In genomic region chr15:44719293-44719999, GRCh38 we compare ENCODE assay signal across 9 cellular contexts. TPM values are rescaled to one million over a fixed set of nuclear protein-coding genes. Genes with fewer than 3 reads are reported as not detected.
A peak's percentile ranks its signal among the peaks of the same experiment; 100 is the strongest.
DNase-seq lines count a peak whose midpoint lies in the region; ATAC-seq and TF ChIP-seq lines count a peak whose summit lies in the region.
"Had no signal": no experiment of that assay in that cellular context is flagged by ENCODE, and none has a peak within 500 bp of the region (broad histone marks: within the 10 kb centered on the region; RNA-seq: fewer than 3 reads in every experiment).

No MANE protein-coding gene starts in this region.

- H3K79me2 ChIP-seq in KMS-11 (ENCODE audit: insufficient read depth, low read depth), result peaks cover 25% of the 10 kb centered on the region

- peak; percentile 37 for DNase-seq in GM10248 (ENCODE audit: extremely low spot score)
- DNase-seq in activated T-cell treated with anti-CD3 and anti-CD28 coated beads, Interleukin-2, amount 50 U/mL, for 1 hour, result peak; percentile 59
- DNase-seq in nephron progenitor cell, result no peak
- no peak for DNase-seq in NOMO-1 treated with dmso at 0.1 percent for 144 hours (lab: John Stamatoyannopoulos, UW; ENCODE audit: unreplicated experiment)
- no peak for DNase-seq in LoVo (ENCODE audit: low spot score)
- no peak for DNase-seq in G401 (ENCODE audit: low spot score)

- no peak overlapping the region for H3K4me3 ChIP-seq in KMS-11 (IDR thresholded peaks at IDR 0.05; ENCODE audit: insufficient read depth, low read depth, low read length)
- H3K4me3 ChIP-seq: SJCRH30 had no signal

- peaks cover 90% of the 10 kb centered on the region for H3K4me1 ChIP-seq in KMS-11 (ENCODE audit: low read depth, poor library complexity, severe bottlenecking)
- H3K4me1 ChIP-seq: SJCRH30 had no signal

- H3K4me1 Mint-ChIP-seq in nephron progenitor cell, result peaks cover 7% of the 10 kb centered on the region

- peaks cover 17% of the 10 kb centered on the region for H3K36me3 ChIP-seq in KMS-11 (ENCODE audit: insufficient read depth)

- no peak for TF ChIP-seq CTCF in GM10248 (IDR thresholded peaks at IDR 0.05; ENCODE audit: control extremely low read depth, extremely low read depth, low read depth, missing control alignments)
- TF ChIP-seq CTCF in KMS-11 (conservative IDR thresholded peaks at IDR 0.05; ENCODE audit: low read depth, low read length), result no peak
- TF ChIP-seq CTCF in nephron progenitor cell (IDR thresholded peaks at IDR 0.05), result no peak

- peak overlapping the region; percentile 47 for H3K27ac ChIP-seq in KMS-11
- H3K27ac ChIP-seq: SJCRH30 had no signal

- no peaks in the 10 kb centered on the region for H3K27me3 Mint-ChIP-seq in nephron progenitor cell (ENCODE audit: low read depth, poor library complexity)

- peak; percentile 48 for ATAC-seq in GM21515 (IDR thresholded peaks at IDR 0.05; ENCODE audit: unreplicated experiment)

- no peaks in the 10 kb centered on the region for H3K27me3 ChIP-seq in KMS-11 (ENCODE audit: insufficient read depth, low read depth)
- H3K27me3 ChIP-seq: SJCRH30 had no signal

- H3K9ac ChIP-seq in KMS-11, result no peak overlapping the region

- no peak overlapping the region for H3K4me3 Mint-ChIP-seq in nephron progenitor cell

- CTCF ChIA-PET in GM10248 (lab: Yijun Ruan, JAX), result interaction anchor here (1.0 to 13.9 kb wide), 3 partner anchors 17 to 54 kb away, joined by 3 to 120 read pairs (median 117); partner anchors contain the start of genes SPG11 and TRIM69

- in situ Hi-C loops in G401 (cut with HindIII; ENCODE audit: low sequenced_read_pairs), result no loop called here

- peaks cover 30% of the 10 kb centered on the region for H3K36me3 Mint-ChIP-seq in nephron progenitor cell (ENCODE audit: low read depth)

- H3K4me2 ChIP-seq in KMS-11, result peak overlapping the region; percentile 23; the same call in 1 of the 2 replicates

- H4K20me1 ChIP-seq in KMS-11 (ENCODE audit: insufficient read depth), result peaks cover 18% of the 10 kb centered on the region; the same call in 1 of the 2 replicates

- no peak overlapping the region for H2AFZ ChIP-seq in KMS-11 (ENCODE audit: low read depth)

- POLR2A ChIA-PET in GM10248 (lab: Yijun Ruan, JAX), result interaction anchor here (0.5 to 3.8 kb wide), 7 partner anchors 7 to 148 kb away, joined by 3 to 35 read pairs (median 6); partner anchors contain the start of genes B2M, PATL2, SPG11 and TRIM69

- H3K27ac Mint-ChIP-seq in nephron progenitor cell, result peak overlapping the region; percentile 84

- H3K9me3 Mint-ChIP-seq in nephron progenitor cell, result no peaks in the 10 kb centered on the region

RNA-seq across cellular contexts. Expression of gene B2M, which starts 8.1 kb away (rescaled TPM):
- total RNA-seq in G401 (2014; rRNA removed; shearing (Covaris generic)), result 977 and 997 TPM in 2 replicates

RNA-seq across cellular contexts. Expression of gene PATL2, which starts 8.3 kb away (rescaled TPM):
- not detected in 2 replicates for total RNA-seq in G401 (2014; rRNA removed; shearing (Covaris generic))
- total RNA-seq: SJCRH30 had no signal

RNA-seq across cellular contexts. Expression of gene TRIM69, which starts 16.9 kb away (rescaled TPM):
- 9.2 and 10.6 TPM in 2 replicates for total RNA-seq in G401 (2014; rRNA removed; shearing (Covaris generic))

RNA-seq across cellular contexts. Expression of gene SPG11, which starts 56.0 kb away (rescaled TPM):
- 43.8 and 44.9 TPM in 2 replicates for total RNA-seq in G401 (2014; rRNA removed; shearing (Covaris generic))

Comparison
In these comparisons a context has a peak if more than half of its experiments do, and no peak if none do; other contexts are left out.
1. DNase-seq: peak in GM10248 (single experiment) and activated T-cell treated with anti-CD3 and anti-CD28 coated beads, Interleukin-2, amount 50 U/mL, for 1 hour (single experiment); none in nephron progenitor cell (single experiment), NOMO-1 treated with dmso at 0.1 percent for 144 hours (single experiment), LoVo (single experiment) and G401 (single experiment).